20 cellular contexts compared by ENCODE assay signal in the genomic region with DNA sequence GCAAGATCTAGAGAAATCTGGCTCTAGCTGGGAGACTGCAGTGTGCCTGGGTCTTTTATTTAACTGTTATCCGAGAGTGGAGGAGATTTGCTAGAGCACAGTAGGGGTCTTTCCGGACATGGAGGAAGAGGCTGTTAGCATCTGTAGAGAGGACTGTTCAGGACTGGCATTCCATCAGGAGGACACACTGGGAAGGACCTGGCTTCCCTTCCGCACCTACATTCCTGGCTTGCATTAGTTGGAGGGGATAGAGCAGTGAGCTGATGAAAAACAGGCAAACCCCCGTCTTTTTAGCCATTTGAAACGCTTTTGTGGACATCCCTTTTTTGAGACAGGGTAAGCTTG. TPM values are rescaled to one million over a fixed set of nuclear protein-coding genes. Genes with fewer than 3 reads are reported as not detected.
A peak's percentile ranks its signal among the peaks of the same experiment; 100 is the strongest.
DNase-seq lines count a peak whose midpoint lies in the region; FAIRE-seq and TF ChIP-seq lines count a peak whose summit lies in the region.
"Had no signal": no experiment of that assay in that cellular context is flagged by ENCODE, and none has a peak within 500 bp of the region (broad histone marks: within the 10 kb centered on the region; RNA-seq: fewer than 3 reads in every experiment).

No MANE protein-coding gene starts in this region.

- no peak overlapping the region for H2BK15ac ChIP-seq in H1 (ENCODE audit: low read length)

- no peak overlapping the region for H2BK20ac ChIP-seq in H1 (ENCODE audit: low read length)

- CTCF ChIA-PET in A673 (lab: Charles Lee), result interaction anchor here (0.6 to 1.4 kb wide), 2 partner anchors 330 to 590 kb away, joined by 3 read pairs; no protein-coding TSS in a partner anchor
- CTCF ChIA-PET in H1 (lab: Charles Lee; ENCODE audit: partially characterized antibody), result interaction anchor here (1.0 to 9.0 kb wide), 8 partner anchors 8 to 1178 kb away, joined by 3 to 96 read pairs (median 6); no protein-coding TSS in a partner anchor

- H2AK5ac ChIP-seq in H1 (ENCODE audit: low read depth, low read length), result no peak overlapping the region

- no peak overlapping the region for H4K91ac ChIP-seq in H1 (replicated peaks; ENCODE audit: insufficient read length, low read length)

- no peak overlapping the region for H3K4ac ChIP-seq in H1 (replicated peaks; ENCODE audit: insufficient read length, low read depth, low read length)

- peak overlapping the region; percentile 53 to 85 for H3K4me2 ChIP-seq in H1 (ENCODE audit: insufficient read depth in 1 of 2, low read depth in 2 of 2, low read length in 2 of 2)
- H3K4me2 ChIP-seq: PC-9 had no signal

- no peak overlapping the region for H2BK120ac ChIP-seq in H1 (replicated peaks; ENCODE audit: low read depth, low read length)

- no peak overlapping the region for H3K4me3 ChIP-seq in A673 (ENCODE audit: low read depth, low read length, poor library complexity, severe bottlenecking)
- H3K4me3 ChIP-seq in HUES64 (ENCODE audit: low read length), result peak overlapping the region; percentile 61
- peak overlapping the region; percentile 43 to 70 (median 50); a peak in 5 of 8 replicates for H3K4me3 ChIP-seq in H1 (ENCODE audit: extremely low read depth in 1 of 4, insufficient read depth in 2 of 4, low read depth in 3 of 4, low read length in 4 of 4)
- peak overlapping the region in 1 of 2 donors; percentile 84 for H3K4me3 ChIP-seq in ascending aorta
- H3K4me3 ChIP-seq in colonic mucosa, result no peak overlapping the region
- H3K4me3 ChIP-seq: PC-9 had no signal

- 0 out of 4 replicates have a peak, but pooled peaks of 1 of the 2 experiments have one; percentile 2 for TF ChIP-seq RAD21 in H1 (IDR thresholded peaks at IDR 0.05 in 1 of 2, conservative IDR thresholded peaks at IDR 0.05 in 1 of 2; ENCODE audit: low read depth in 2 of 2, low read length in 2 of 2)

- H3K14ac ChIP-seq in H1 (ENCODE audit: insufficient read length), result no peak overlapping the region

- no peak overlapping the region for H3K56ac ChIP-seq in H1 (replicated peaks; ENCODE audit: insufficient read length, low read depth, low read length)

- H3K23me2 ChIP-seq in H1 (ENCODE audit: low read depth, low read length), result peaks cover 28% of the 10 kb centered on the region

- H3K36me3 ChIP-seq in A673 (ENCODE audit: insufficient read depth, low read length, poor library complexity, severe bottlenecking) (no peaks in the 10 kb centered on the region), HUES64 (ENCODE audit: insufficient read depth, low read length) (no peaks in the 10 kb centered on the region), H1 (ENCODE audit: control insufficient read depth in 2 of 4, insufficient read depth in 4 of 4, low read length in 3 of 4) (no peaks in the 10 kb centered on the region), ascending aorta (no peaks in the 10 kb centered on the region), colonic mucosa (no peaks in the 10 kb centered on the region)
- H3K36me3 ChIP-seq: breast epithelium, SJSA1 had no signal

- intact Hi-C loops in A673 (cut with micrococcal nuclease; ENCODE audit: unreplicated experiment), result loop anchor here (1.0 to 10.0 kb wide), 4 partner anchors 108 to 1175 kb away; no protein-coding TSS in a partner anchor
- intact Hi-C loops in ascending aorta (cut with DNase I), result loop anchor here (10.0 kb wide), 1 partner anchor 585 kb away; no protein-coding TSS in a partner anchor
- intact Hi-C loops in colonic mucosa (cut with DNase I), result loop anchor here (5.0 to 10.0 kb wide), 3 partner anchors 105 to 588 kb away; no protein-coding TSS in a partner anchor

- H3K79me1 ChIP-seq in H1 (ENCODE audit: low read depth, low read length), result 0 out of 2 replicates have a peak, but pooled peaks cover 4% of the 10 kb centered on the region

- H3K18ac ChIP-seq in H1 (ENCODE audit: extremely low read depth, low read length), result no peak overlapping the region

- no peak overlapping the region for H2BK5ac ChIP-seq in H1 (ENCODE audit: low read depth, low read length)

- H2BK12ac ChIP-seq in H1 (ENCODE audit: low read depth, low read length), result no peak overlapping the region

- POLR2A ChIA-PET in A673 (lab: Charles Lee; ENCODE audit: low non-redundant PET) (no interaction called here), H1 (lab: Charles Lee; ENCODE audit: partially characterized antibody) (interaction anchor here (1.3 to 1.8 kb wide), 3 partner anchors 15 to 355 kb away, joined by 3 to 5 read pairs (median 3); no protein-coding TSS in a partner anchor)

- no TSS peak for BruUV-seq in A673 (replicated peaks; lab: Mats Ljungman, UMichigan)

- H3K9ac ChIP-seq in HUES64 (ENCODE audit: low read depth, low read length) (no peak overlapping the region; the same call in 1 of the 2 replicates), H1 (replicated peaks in 1 of 4; ENCODE audit: extremely low read depth in 1 of 4, low read depth in 3 of 4, low read length in 3 of 4) (no peak overlapping the region), colonic mucosa (ENCODE audit: low read depth in 2 of 2, low read length in 2 of 2) (no peak overlapping the region)

- peaks cover 17% of the 10 kb centered on the region for H3K4me1 ChIP-seq in A673 (ENCODE audit: insufficient read depth, low read length, poor library complexity, severe bottlenecking)
- H3K4me1 ChIP-seq in HUES64 (ENCODE audit: insufficient read depth, low read length), result peaks cover 44% of the 10 kb centered on the region
- H3K4me1 ChIP-seq in H1 (replicated peaks in 1 of 4; ENCODE audit: control insufficient read depth in 3 of 4, insufficient read depth in 4 of 4, low read length in 3 of 4), result peaks cover 12 to 22% (median 18%) of the 10 kb centered on the region in 4 experiments
- H3K4me1 ChIP-seq in ascending aorta, result peaks cover 10% of the 10 kb centered on the region in 2 donors
- H3K4me1 ChIP-seq in colonic mucosa, result no peaks in the 10 kb centered on the region
- H3K4me1 ChIP-seq: breast epithelium had no signal

- H3K23ac ChIP-seq in H1 (ENCODE audit: insufficient read length), result no peak overlapping the region

- FAIRE-seq in H1 (lab: Jason Lieb, UNC), result peak; percentile 84

- H3K79me2 ChIP-seq in H1 (ENCODE audit: control insufficient read depth in 1 of 2, insufficient read depth in 2 of 2, low read length in 2 of 2), result 0 out of 4 replicates have a peak, but pooled peaks cover 0 to 3% of the 10 kb centered on the region in 2 experiments

- 20% methylated on average over 5 of the region's 5 CpGs for WGBS in HUES64
- 23% methylated on average over 5 of the region's 5 CpGs; no CpG with 5 or more reads in 1 of the 2 experiments for WGBS in H1 (ENCODE audit: extremely low coverage in 1 of 2, insufficient coverage in 1 of 2, insufficient read length in 1 of 2, insufficient replicate concordance in 2 of 2, low coverage in 1 of 2, low lambda C conversion rate in 2 of 2, missing lambda C conversion rate in 1 of 2), 2 experiments

- H3K9me3 ChIP-seq in A673 (ENCODE audit: low read depth, low read length, poor library complexity, severe bottlenecking) (no peaks in the 10 kb centered on the region), HUES64 (ENCODE audit: insufficient read depth, low read depth, low read length) (no peaks in the 10 kb centered on the region), H1 (ENCODE audit: insufficient read depth in 2 of 2, low read depth in 1 of 2, low read length in 1 of 2) (no peaks in the 10 kb centered on the region), ascending aorta (no peaks in the 10 kb centered on the region), colonic mucosa (no peaks in the 10 kb centered on the region)
- H3K9me3 ChIP-seq: breast epithelium, SJSA1 had no signal

- H4K8ac ChIP-seq in H1 (ENCODE audit: extremely low read depth, insufficient read depth, low read length), result no peak overlapping the region

- peak; percentile 90 for DNase-seq in A673 (ENCODE audit: low spot score)
- peak in 1 of 2 experiments; percentile 54 for DNase-seq in H1 (ENCODE audit: low read depth in 1 of 2, low spot score in 2 of 2)
- DNase-seq in islet precursor cell, result peak; percentile 48
- no peak for DNase-seq in SW 1271 (lab: John Stamatoyannopoulos, UW)
- DNase-seq in ascending aorta (ENCODE audit: low spot score in 2 of 2), result no peak
- no peak for DNase-seq in OCI-M2 (lab: John Stamatoyannopoulos, UW; ENCODE audit: unreplicated experiment)
- no peak for DNase-seq in colonic mucosa
- DNase-seq: activated CD8-positive, alpha-beta memory T cell treated with anti-CD3 and anti-CD28 coated beads, Interleukin-2, amount 50 U/mL, for 4 hours; Calu3; erythroblast; foreskin melanocyte; left ventricle myocardium superior; NCI-H187; NCI-H226; PC-9; T-helper 2 cell had no signal

- peak overlapping the region; percentile 78 for H2AFZ ChIP-seq in H1 (ENCODE audit: low read length)
- H2AFZ ChIP-seq: PC-9 had no signal

- TF ChIP-seq POLR2A in H1 (IDR thresholded peaks at IDR 0.05; ENCODE audit: control extremely low read depth in 1 of 2, low read depth in 2 of 2, low read length in 2 of 2), result no peak

- H4K20me1 ChIP-seq in H1 (replicated peaks in 1 of 2; ENCODE audit: control insufficient read depth in 1 of 2, insufficient read depth in 2 of 2, low read length in 2 of 2), result peaks cover 0 to 6% of the 10 kb centered on the region in 2 experiments

- TF ChIP-seq EP300 in H1 (IDR thresholded peaks at IDR 0.05; ENCODE audit: borderline replicate concordance in 1 of 2, low read depth in 2 of 2, low read length in 2 of 2), result no peak

- no peak for TF ChIP-seq CTCF in A673 (conservative IDR thresholded peaks at IDR 0.05; ENCODE audit: low read depth, low read length)
- TF ChIP-seq CTCF in H1 (IDR thresholded peaks at IDR 0.05; ENCODE audit: control extremely low read depth in 1 of 3, insufficient read depth in 1 of 3, low read depth in 1 of 3, low read length in 3 of 3), result no peak
- TF ChIP-seq CTCF in ascending aorta (IDR thresholded peaks at IDR 0.05), result no peak
- TF ChIP-seq CTCF in colonic mucosa (IDR thresholded peaks at IDR 0.05), result no peak

- H3K27me3 ChIP-seq in A673 (replicated peaks; ENCODE audit: insufficient read depth, low read depth, low read length, poor library complexity) (peaks cover 49% of the 10 kb centered on the region), HUES64 (ENCODE audit: insufficient read depth, low read length) (peaks cover 69% of the 10 kb centered on the region), H1 (replicated peaks in 1 of 4; ENCODE audit: control insufficient read depth in 3 of 4, extremely low read depth in 1 of 4, insufficient read depth in 3 of 4, low read length in 3 of 4) (peaks cover 14 to 46% (median 35%) of the 10 kb centered on the region in 4 experiments; a peak in 6 of 7 replicates), ascending aorta (peaks cover 9% of the 10 kb centered on the region), colonic mucosa (peaks cover 30% of the 10 kb centered on the region)

- no peak overlapping the region for H3K27ac ChIP-seq in A673 (ENCODE audit: low read depth, low read length, poor library complexity, severe bottlenecking)
- H3K27ac ChIP-seq in HUES64 (ENCODE audit: low read depth, low read length), result 0 out of 2 replicates have a peak overlapping the region, but pooled peaks have one; percentile 36
- H3K27ac ChIP-seq in H1 (ENCODE audit: low read depth, low read length), result no peak overlapping the region
- no peak overlapping the region for H3K27ac ChIP-seq in ascending aorta
- no peak overlapping the region for H3K27ac ChIP-seq in colonic mucosa
- H3K27ac ChIP-seq: breast epithelium, PC-9, SJSA1 had no signal

- H4K5ac ChIP-seq in H1 (ENCODE audit: insufficient read length, low read depth, low read length), result no peak overlapping the region

RNA-seq across cellular contexts. Expression of a gene that starts 0.9 kb away (rescaled TPM):
- 5.5 and 8.8 TPM in 2 replicates for total RNA-seq in A673 (2021)
- polyA plus RNA-seq in HUES64 (2013, experiment 1 of 2), result 3.1 TPM
- polyA plus RNA-seq in HUES64 (2013, experiment 2 of 2), result 4.6 TPM
- total RNA-seq in H1 (2021; fragmentation: NEBNext Ultra II Directional; extraction: Animal tissue kit (Norgen Biotek cat#: 25700)), result 14.7 and 16.5 TPM in 2 replicates
- polyA plus RNA-seq in H1 (2011; rRNA removed), result 4.7 and 6.0 TPM in 2 replicates
- polyA plus RNA-seq in H1 (2011; cell fraction: cytosol; rRNA removed), result 4.5 TPM
- polyA plus RNA-seq in H1 (2011; cell fraction: nucleus; rRNA removed), result 14.4 TPM
- 3.9 to 7.0 TPM (median 4.7 TPM) in 4 replicates for polyA plus RNA-seq in H1 (2012, experiment 1 of 2)
- polyA plus RNA-seq in H1 (2012, experiment 2 of 2), result 0.64 TPM
- polyA plus RNA-seq in H1 (2013, experiment 1 of 2), result 10.3 TPM
- polyA plus RNA-seq in H1 (2013, experiment 2 of 2), result 9.3 TPM
- 17.0 and 29.0 TPM in 2 replicates for polyA minus RNA-seq in H1 (2011; rRNA and poly(A)+ RNA removed)
- polyA minus RNA-seq in H1 (2011; cell fraction: cytosol; rRNA and poly(A)+ RNA removed), result 9.8 TPM
- polyA minus RNA-seq in H1 (2011; cell fraction: nucleus; rRNA and poly(A)+ RNA removed), result 21.0 TPM
- 3.1 TPM for total RNA-seq in ascending aorta
- total RNA-seq in colonic mucosa, result 1 to 10 TPM in 1 of 2 donors, under 1 TPM in 1; 0.79 to 4.0 TPM
- total RNA-seq: activated T-helper 2 cell treated with anti-CD3 and anti-CD28 coated beads, Interferon-gamma antibody, Interleukin-2, Interleukin-4, amounts not matched to agents 10 μg/mL and 5 μg/mL and 100 μg/mL, durations not matched to agents 14 hours and 24 hours and 36 hours; PC-9 had no signal

Comparison
In these comparisons a context has a peak if more than half of its experiments do, and no peak if none do; other contexts are left out.
1. DNase-seq: peak in A673 (single experiment) and islet precursor cell (single experiment); none in SW 1271 (0 of 2), ascending aorta (0 of 2), OCI-M2 (single experiment) and colonic mucosa (single experiment).
2. H3K4me3 ChIP-seq: peak in HUES64 (single experiment) and H1 (4 of 4); none in A673 (single experiment) and colonic mucosa (single experiment).